1 cellular context compared by ENCODE assay signal in the genomic region with DNA sequence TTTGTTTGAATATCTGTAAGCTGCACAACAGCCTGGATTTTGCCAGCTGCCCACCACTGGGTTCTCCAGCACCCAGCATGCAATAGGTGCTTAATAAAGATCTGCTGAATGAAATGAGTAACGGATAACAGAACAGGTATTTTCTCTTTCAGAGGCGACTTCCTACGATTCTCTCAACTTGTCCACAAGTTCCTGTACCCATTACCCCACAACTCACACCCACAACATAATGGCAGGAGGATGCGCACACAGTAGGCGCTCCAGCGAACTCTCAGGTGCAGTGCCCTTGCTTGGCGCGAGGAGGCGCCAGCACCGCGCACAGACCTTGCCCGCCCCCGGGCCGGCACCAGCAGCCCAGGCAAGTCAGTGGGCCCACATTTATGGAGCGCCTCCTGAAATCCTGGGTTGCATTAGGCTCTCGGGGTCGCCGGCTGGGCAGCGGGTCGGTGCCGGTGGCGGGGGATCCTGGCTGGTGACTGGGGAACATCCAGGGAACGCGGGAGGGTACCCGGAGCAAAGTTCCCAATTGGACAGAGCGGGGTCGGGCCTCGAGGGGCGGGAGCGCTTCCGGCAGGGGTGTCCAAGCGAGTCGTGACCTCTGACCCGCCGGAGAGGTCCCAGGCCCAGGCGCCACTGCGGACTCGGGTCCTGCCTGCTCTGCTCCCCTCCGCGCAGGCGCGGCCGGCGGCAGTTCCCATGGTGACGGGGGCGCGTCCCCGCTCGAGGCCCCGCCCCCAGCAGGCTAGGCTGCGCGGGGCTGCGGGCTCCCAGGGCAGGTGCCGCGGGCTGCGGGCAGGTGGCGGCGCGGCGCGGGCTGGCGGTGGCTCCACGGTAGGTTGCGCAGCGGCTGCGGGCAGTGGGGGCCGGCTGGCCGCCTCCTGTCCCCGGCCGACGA.
TF ChIP-seq lines count a peak whose summit lies in the region.

Gene KIAA1671 (plus strand): TSS at position 775 of the 895 bp plus-strand sequence. CDS start 75,284 bp downstream, outside the sequence.

TF ChIP-seq in HepG2, 621 proteins besides CTCF, POLR2A, EP300 and RAD21 (continued from another document and continues in another):
- no peak for TF ChIP-seq HMGXB3 (CRISPR knock-in tag; IDR thresholded peaks at IDR 0.05; ENCODE audit: borderline replicate concordance)
- no peak for TF ChIP-seq KLF15 (CRISPR knock-in tag; IDR thresholded peaks at IDR 0.05; ENCODE audit: borderline replicate concordance)
- no peak for TF ChIP-seq HDAC2 (CRISPR knock-in tag; IDR thresholded peaks at IDR 0.05)
- TF ChIP-seq SNAPC2 (CRISPR knock-in tag; IDR thresholded peaks at IDR 0.05) = no peak
- TF ChIP-seq ZNF570 (CRISPR knock-in tag; IDR thresholded peaks at IDR 0.05; ENCODE audit: borderline replicate concordance) = no peak
- TF ChIP-seq AKAP8 (CRISPR knock-in tag; IDR thresholded peaks at IDR 0.05) = no peak
- peak; percentile 38; the same call in 1 of the 2 replicates for TF ChIP-seq GABPA (IDR thresholded peaks at IDR 0.05; ENCODE audit: low read depth, low read length)
- TF ChIP-seq GABPA (CRISPR knock-in tag; IDR thresholded peaks at IDR 0.05; ENCODE audit: low read depth) = peak; percentile 72
- no peak for TF ChIP-seq PAX8 (CRISPR knock-in tag; IDR thresholded peaks at IDR 0.05; ENCODE audit: borderline replicate concordance)
- no peak for TF ChIP-seq IRF2 (CRISPR knock-in tag; IDR thresholded peaks at IDR 0.05)
- TF ChIP-seq, protein P1, sequence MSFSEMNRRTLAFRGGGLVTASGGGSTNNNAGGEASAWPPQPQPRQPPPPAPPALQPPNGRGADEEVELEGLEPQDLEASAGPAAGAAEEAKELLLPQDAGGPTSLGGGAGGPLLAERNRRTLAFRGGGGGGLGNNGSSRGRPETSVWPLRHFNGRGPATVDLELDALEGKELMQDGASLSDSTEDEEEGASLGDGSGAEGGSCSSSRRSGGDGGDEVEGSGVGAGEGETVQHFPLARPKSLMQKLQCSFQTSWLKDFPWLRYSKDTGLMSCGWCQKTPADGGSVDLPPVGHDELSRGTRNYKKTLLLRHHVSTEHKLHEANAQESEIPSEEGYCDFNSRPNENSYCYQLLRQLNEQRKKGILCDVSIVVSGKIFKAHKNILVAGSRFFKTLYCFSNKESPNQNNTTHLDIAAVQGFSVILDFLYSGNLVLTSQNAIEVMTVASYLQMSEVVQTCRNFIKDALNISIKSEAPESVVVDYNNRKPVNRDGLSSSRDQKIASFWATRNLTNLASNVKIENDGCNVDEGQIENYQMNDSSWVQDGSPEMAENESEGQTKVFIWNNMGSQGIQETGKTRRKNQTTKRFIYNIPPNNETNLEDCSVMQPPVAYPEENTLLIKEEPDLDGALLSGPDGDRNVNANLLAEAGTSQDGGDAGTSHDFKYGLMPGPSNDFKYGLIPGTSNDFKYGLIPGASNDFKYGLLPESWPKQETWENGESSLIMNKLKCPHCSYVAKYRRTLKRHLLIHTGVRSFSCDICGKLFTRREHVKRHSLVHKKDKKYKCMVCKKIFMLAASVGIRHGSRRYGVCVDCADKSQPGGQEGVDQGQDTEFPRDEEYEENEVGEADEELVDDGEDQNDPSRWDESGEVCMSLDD (CRISPR knock-in tag; IDR thresholded peaks at IDR 0.05; ENCODE audit: borderline replicate concordance) = peak; percentile 54; the same call in 1 of the 2 replicates
- TF ChIP-seq ZNF318 (CRISPR knock-in tag; IDR thresholded peaks at IDR 0.05) = peak; percentile 46; the same call in 1 of the 2 replicates
- TF ChIP-seq MTA1 (CRISPR knock-in tag; IDR thresholded peaks at IDR 0.05; ENCODE audit: borderline replicate concordance) = no peak
- TF ChIP-seq RFX1 (IDR thresholded peaks at IDR 0.05) = peak; percentile 96
- no peak for TF ChIP-seq NFATC3 (CRISPR knock-in tag; IDR thresholded peaks at IDR 0.05)
- peak; percentile 55; the same call in 1 of the 2 replicates for TF ChIP-seq RBFOX2 (IDR thresholded peaks at IDR 0.05; ENCODE audit: low read depth, low read length)
- TF ChIP-seq KDM1A (CRISPR knock-in tag; IDR thresholded peaks at IDR 0.05) = peak; percentile 75; the same call in 1 of the 2 replicates
- TF ChIP-seq NFAT5 (CRISPR knock-in tag; IDR thresholded peaks at IDR 0.05) = peak; percentile 40; the same call in 1 of the 2 replicates
- TF ChIP-seq ZNF34 (CRISPR knock-in tag; IDR thresholded peaks at IDR 0.05; ENCODE audit: borderline replicate concordance) = peak; percentile 31; the same call in 1 of the 2 replicates
- peak; percentile 91 for TF ChIP-seq PHF21A (CRISPR knock-in tag; IDR thresholded peaks at IDR 0.05)
- TF ChIP-seq KDM5B (CRISPR knock-in tag; IDR thresholded peaks at IDR 0.05; ENCODE audit: borderline replicate concordance) = no peak
- 0 out of 2 replicates have a peak, but pooled peaks have one; percentile 22 for TF ChIP-seq ZNF746 (CRISPR knock-in tag; IDR thresholded peaks at IDR 0.05)
- TF ChIP-seq, protein P2, sequence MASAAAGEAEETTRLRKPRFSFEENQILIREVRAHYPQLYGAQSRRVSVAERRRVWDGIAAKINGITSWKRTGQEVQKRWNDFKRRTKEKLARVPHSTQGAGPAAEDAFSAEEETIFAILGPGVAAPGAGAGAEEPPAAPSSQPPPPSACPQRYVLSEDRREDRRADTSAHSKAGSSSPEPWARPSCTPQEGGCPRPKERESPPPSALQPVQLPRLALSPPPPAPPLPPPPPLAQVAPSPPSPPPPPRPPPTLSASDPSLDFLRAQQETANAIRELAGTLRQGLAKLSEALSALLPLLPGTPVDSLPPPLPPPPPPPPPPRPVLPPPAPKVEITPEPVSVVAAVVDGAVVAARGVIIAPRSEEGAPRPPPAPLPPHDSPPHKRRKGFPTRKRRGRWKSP (CRISPR knock-in tag; IDR thresholded peaks at IDR 0.05) = peak; percentile 64; the same call in 1 of the 2 replicates
